Comparison of ENCODE assay signal across 24 cellular contexts in the genomic region with DNA sequence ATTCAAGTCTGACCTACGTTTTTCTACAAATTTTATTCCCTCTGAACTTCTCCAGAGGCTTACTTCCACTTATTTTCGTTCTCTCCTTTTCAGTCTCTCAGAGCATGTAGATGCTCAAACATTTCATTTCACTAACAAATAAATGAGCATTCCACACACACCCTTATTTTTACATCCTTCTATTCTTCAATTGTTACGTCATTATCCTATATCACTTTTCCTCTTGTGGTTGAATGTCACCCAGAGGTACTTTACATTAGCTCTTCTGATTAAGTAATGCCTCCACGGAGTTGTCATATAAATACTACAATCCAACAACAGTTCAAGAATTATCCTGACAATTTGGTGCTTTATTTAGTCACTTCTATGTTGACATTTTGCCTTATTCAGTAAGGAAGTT.
"Had no signal": no experiment of that assay in that cellular context is flagged by ENCODE, and none has a peak within 500 bp of the region (broad histone marks: within the 10 kb centered on the region; RNA-seq: fewer than 3 reads in every experiment).

No MANE protein-coding gene starts in this region.

- H3K9me3 ChIP-seq: adrenal gland, body of pancreas, left lung, lower lobe of right lung, upper lobe of left lung, vagina had no signal

- H3K27me3 ChIP-seq: adrenal gland, body of pancreas, dorsolateral prefrontal cortex, left lung, upper lobe of left lung, vagina had no signal

- H3K36me3 ChIP-seq: adrenal gland, lower lobe of right lung, vagina had no signal

- H3K27ac ChIP-seq: adrenal gland, body of pancreas, dorsolateral prefrontal cortex, lower lobe of right lung, vagina had no signal

- DNase-seq: activated CD4-positive, alpha-beta T cell treated with anti-CD3 and anti-CD28 coated beads for 36 hours; activated CD4-positive, CD25-positive, alpha-beta regulatory T cell; activated effector memory CD4-positive, alpha-beta T cell treated with Interleukin-2 at 50 U/mL for 16 hours; activated naive CD4-positive, alpha-beta T cell treated with Interleukin-2 at 50 U/mL for 16 hours; activated naive CD8-positive, alpha-beta T cell treated with anti-CD3 and anti-CD28 coated beads for 36 hours; activated T-cell treated with anti-CD3 and anti-CD28 coated beads for 4 hours; adrenal gland; aorta; body of pancreas; dorsolateral prefrontal cortex; effector memory CD8-positive, alpha-beta T cell; foreskin fibroblast; head of caudate nucleus; left lung; lower lobe of right lung; naive thymus-derived CD4-positive, alpha-beta T cell; right cardiac atrium; stimulated activated CD4-positive, alpha-beta T cell treated with anti-CD3 and anti-CD28 coated beads, Interleukin-4, amount 100 ng/mL, for 4 hours; stimulated activated CD8-positive, alpha-beta memory T cell treated with anti-CD3 and anti-CD28 coated beads, Interleukin-4, amount 100 ng/mL, for 48 hours; stimulated activated naive CD8-positive, alpha-beta T cell treated with anti-CD3 and anti-CD28 coated beads, Interleukin-15, amount 100 ng/mL, for 72 hours; substantia nigra; T-helper 1 cell; upper lobe of left lung had no signal

- H3K4me1 ChIP-seq: body of pancreas had no signal

- H3K4me3 ChIP-seq: adrenal gland, body of pancreas, dorsolateral prefrontal cortex, left lung, lower lobe of right lung, upper lobe of left lung, vagina had no signal
